12 cellular contexts compared by ENCODE assay signal in the genomic region with DNA sequence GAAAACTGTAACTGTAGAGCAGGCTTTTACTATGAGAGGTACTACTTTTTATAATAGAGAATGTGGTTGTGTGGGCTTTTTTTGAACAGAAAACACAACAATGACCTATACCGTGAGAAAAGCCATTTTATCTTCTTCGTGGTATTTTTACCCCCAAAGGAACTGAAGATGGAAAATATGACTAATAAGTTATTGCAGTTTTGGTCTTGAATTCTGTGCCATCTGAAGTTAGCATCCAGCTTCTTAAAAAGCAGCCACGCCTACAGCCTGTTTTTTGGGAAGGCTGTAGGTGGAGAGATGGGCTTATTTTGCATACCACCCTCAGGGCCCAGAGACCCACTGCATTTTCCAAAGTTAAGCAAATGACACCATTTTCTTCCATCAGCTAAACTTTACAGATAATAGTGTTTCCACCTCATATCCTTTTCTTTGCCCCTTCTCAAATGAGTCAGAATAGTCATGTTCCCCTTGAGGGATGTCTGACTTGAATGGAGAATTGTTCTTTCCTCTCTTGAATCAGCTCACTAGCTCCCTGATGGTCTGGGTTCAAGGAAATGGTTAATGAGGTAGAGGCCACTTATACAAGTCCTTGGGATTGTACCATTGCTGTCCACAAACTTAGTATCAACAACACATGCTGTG. TPM values are rescaled to one million over a fixed set of nuclear protein-coding genes. Genes with fewer than 3 reads are reported as not detected.
DNase-seq lines count a peak whose midpoint lies in the region; ATAC-seq and TF ChIP-seq lines count a peak whose summit lies in the region.
"Had no signal": no experiment of that assay in that cellular context is flagged by ENCODE, and none has a peak within 500 bp of the region (broad histone marks: within the 10 kb centered on the region; RNA-seq: fewer than 3 reads in every experiment).

No MANE protein-coding gene starts in this region.

- no peak overlapping the region for H2AFZ ChIP-seq in osteoblast (ENCODE audit: low read length)

- H3K79me2 ChIP-seq in osteoblast (ENCODE audit: insufficient read depth, low read length), result no peaks in the 10 kb centered on the region

- H3K4me1 ChIP-seq in BLaER1 (peaks cover 24% of the 10 kb centered on the region; the same call in 1 of the 2 replicates), osteoblast (ENCODE audit: insufficient read depth, low read length) (no peaks in the 10 kb centered on the region)
- H3K4me1 ChIP-seq: colonic mucosa, gastrocnemius medialis had no signal

- H3K27me3 ChIP-seq in BLaER1, result no peaks in the 10 kb centered on the region
- H3K27me3 ChIP-seq in osteoblast (ENCODE audit: insufficient read depth, low read length), result peaks cover 32% of the 10 kb centered on the region
- H3K27me3 ChIP-seq: colonic mucosa, gastrocnemius medialis had no signal

- H4K20me1 ChIP-seq in BLaER1 (no peaks in the 10 kb centered on the region), osteoblast (ENCODE audit: insufficient read depth, low read length) (no peaks in the 10 kb centered on the region)

- peak overlapping the region; percentile 26; the same call in 1 of the 2 replicates for H3K4me2 ChIP-seq in BLaER1
- H3K4me2 ChIP-seq in osteoblast (ENCODE audit: insufficient read depth, low read length), result no peak overlapping the region

- no peak for TF ChIP-seq CTCF in osteoblast (IDR thresholded peaks at IDR 0.05; ENCODE audit: extremely low read depth, low read depth, low read length)

- no peak overlapping the region for H3K27ac ChIP-seq in BLaER1
- H3K27ac ChIP-seq in osteoblast (ENCODE audit: low read depth, low read length), result no peak overlapping the region
- H3K27ac ChIP-seq: colonic mucosa, gastrocnemius medialis, prostate gland had no signal

- H3K4me3 ChIP-seq in BLaER1, result no peak overlapping the region
- no peak overlapping the region for H3K4me3 ChIP-seq in osteoblast (ENCODE audit: insufficient read depth, low read length)
- H3K4me3 ChIP-seq: colonic mucosa, gastrocnemius medialis, prostate gland had no signal

- peaks cover 12% of the 10 kb centered on the region; the same call in 1 of the 2 replicates for H3K9me3 ChIP-seq in BLaER1
- no peaks in the 10 kb centered on the region for H3K9me3 ChIP-seq in osteoblast (ENCODE audit: low read depth, low read length)
- H3K9me3 ChIP-seq: colonic mucosa, gastrocnemius medialis, prostate gland had no signal

- peak; percentile 89 for ATAC-seq in GM18870 (IDR thresholded peaks at IDR 0.05; ENCODE audit: unreplicated experiment)
- ATAC-seq in HG02571 (IDR thresholded peaks at IDR 0.05; ENCODE audit: unreplicated experiment), result peak; percentile 82
- ATAC-seq in HG03432 (IDR thresholded peaks at IDR 0.05; ENCODE audit: unreplicated experiment), result peak; percentile 88
- ATAC-seq: gastrocnemius medialis had no signal

- no peak overlapping the region for H3K9ac ChIP-seq in BLaER1

- DNase-seq in osteoblast (ENCODE audit: insufficient read length, low spot score, missing footprints) (no peak), COLO829 (ENCODE audit: low spot score) (no peak), anterior cingulate cortex (lab: John Stamatoyannopoulos, UW) (no peak)
- DNase-seq in activated effector memory CD4-positive, alpha-beta T cell treated with anti-CD3 and anti-CD28 coated beads, Interleukin-2, amount 50 U/mL, for 16 hours, result no peak
- DNase-seq: colonic mucosa, gastrocnemius medialis, NCI-H1417 had no signal

- H3K36me3 ChIP-seq in BLaER1, result no peaks in the 10 kb centered on the region
- no peaks in the 10 kb centered on the region for H3K36me3 ChIP-seq in osteoblast (ENCODE audit: insufficient read depth, low read length)
- H3K36me3 ChIP-seq: colonic mucosa, gastrocnemius medialis, prostate gland had no signal

RNA-seq across cellular contexts. Expression of gene TBC1D30, which starts 53.0 kb away (rescaled TPM):
- total RNA-seq in osteoblast, result 0.29 and 0.72 TPM in 2 replicates
